In the genomic region with DNA sequence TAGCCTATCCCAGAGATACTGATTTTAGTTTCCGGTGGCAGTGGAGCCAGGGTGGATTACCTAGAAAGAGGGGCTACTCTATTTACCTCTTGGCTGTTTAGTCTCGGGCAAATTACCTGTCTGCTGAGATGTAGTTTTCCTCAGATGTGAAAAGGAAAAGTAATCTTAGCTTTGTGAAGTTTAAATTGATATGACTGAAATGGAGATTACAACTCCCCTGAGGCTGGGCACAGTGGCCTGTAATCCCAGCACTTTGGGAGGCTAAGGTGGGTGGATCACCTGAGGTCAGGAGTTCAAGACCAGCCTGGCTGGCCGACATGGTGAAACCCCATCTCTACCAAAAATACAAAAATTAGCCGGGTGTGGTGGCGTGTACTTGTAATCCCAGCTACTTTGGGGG, we compare ENCODE assay signal across 8 cellular contexts. TPM values are rescaled to one million over a fixed set of nuclear protein-coding genes. Genes with fewer than 3 reads are reported as not detected.
DNase-seq lines count a peak whose midpoint lies in the region; FAIRE-seq and TF ChIP-seq lines count a peak whose summit lies in the region.
"Not testable (repeated sequence)": the region's sequence is repeated elsewhere in the genome, so short reads cannot be mapped to it uniquely, and the experiment has no call there.

No MANE protein-coding gene starts in this region.

- peaks cover 57% of the 10 kb centered on the region for H4K20me1 ChIP-seq in BLaER1

- not testable (repeated sequence) for H3K9me3 Mint-ChIP-seq in T-helper 2 cell treated with Interferon-gamma antibody and Interleukin-4, amounts not matched to agents 5 μg/mL and 100 μg/mL, for 36 hours

- peaks cover 62% of the 10 kb centered on the region for H3K36me3 Mint-ChIP-seq in T-helper 2 cell treated with Interferon-gamma antibody and Interleukin-4, amounts not matched to agents 5 μg/mL and 100 μg/mL, for 36 hours (ENCODE audit: low read depth)

- intact Hi-C loops in ascending aorta (cut with DNase I); kidney (cut with DNase I): not testable (repeated sequence)

- TF ChIP-seq POLR2A in suprapubic skin (IDR thresholded peaks at IDR 0.05): not testable (repeated sequence)

- H3K4me1 Mint-ChIP-seq in T-helper 2 cell treated with Interferon-gamma antibody and Interleukin-4, amounts not matched to agents 5 μg/mL and 100 μg/mL, for 36 hours (ENCODE audit: low read depth): peaks cover 29% of the 10 kb centered on the region

- not testable (repeated sequence) for DNase-seq in T-helper 2 cell treated with Interferon-gamma antibody and Interleukin-4, amounts not matched to agents 5 μg/mL and 100 μg/mL, for 36 hours (ENCODE audit: low spot score); ascending aorta (ENCODE audit: low spot score in 2 of 2); epithelial cell of prostate (ENCODE audit: low read depth, low spot score); kidney; suprapubic skin (ENCODE audit: low spot score in 2 of 2)

- peak overlapping the region; percentile 98 for H3K9ac ChIP-seq in BLaER1
- peak overlapping the region; percentile 98 for H3K9ac ChIP-seq in HUES64 (ENCODE audit: low read depth, low read length)
- peak overlapping the region in 1 of 2 donors; percentile 89 for H3K9ac ChIP-seq in kidney (ENCODE audit: low read length in 2 of 2)

- H3K36me3 ChIP-seq in BLaER1: peaks cover 55% of the 10 kb centered on the region
- H3K36me3 ChIP-seq in HUES64 (ENCODE audit: insufficient read depth, low read length): peaks cover 53% of the 10 kb centered on the region
- peaks cover 12 to 47% of the 10 kb centered on the region in 2 donors for H3K36me3 ChIP-seq in ascending aorta
- peaks cover 15 to 25% of the 10 kb centered on the region in 2 donors for H3K36me3 ChIP-seq in kidney (ENCODE audit: control insufficient read depth in 1 of 2, insufficient read depth in 2 of 2, low read length in 2 of 2)
- H3K36me3 ChIP-seq in neutrophil: peaks cover 39% of the 10 kb centered on the region
- H3K36me3 ChIP-seq in suprapubic skin: peaks cover 39% of the 10 kb centered on the region

- peak overlapping the region; percentile 98 for H3K4me2 ChIP-seq in BLaER1

- H3K27ac Mint-ChIP-seq in T-helper 2 cell treated with Interferon-gamma antibody and Interleukin-4, amounts not matched to agents 5 μg/mL and 100 μg/mL, for 36 hours: peak overlapping the region; percentile 98

- H3K9me3 ChIP-seq in BLaER1; HUES64 (ENCODE audit: insufficient read depth, low read depth, low read length); ascending aorta; kidney (ENCODE audit: control insufficient read depth in 1 of 2, low read length in 2 of 2); neutrophil; suprapubic skin: not testable (repeated sequence)

- H3K4me1 ChIP-seq in BLaER1: peaks cover 66% of the 10 kb centered on the region
- H3K4me1 ChIP-seq in HUES64 (ENCODE audit: insufficient read depth, low read length): peaks cover 20% of the 10 kb centered on the region
- peaks cover 4 to 26% of the 10 kb centered on the region in 2 donors for H3K4me1 ChIP-seq in ascending aorta
- peaks cover 8 to 28% of the 10 kb centered on the region in 2 donors for H3K4me1 ChIP-seq in kidney (ENCODE audit: control insufficient read depth in 1 of 2, insufficient read depth in 1 of 2, low read depth in 1 of 2, low read length in 2 of 2)
- peaks cover 61 to 64% of the 10 kb centered on the region in 2 experiments for H3K4me1 ChIP-seq in neutrophil (ENCODE audit: control insufficient read depth in 1 of 2, insufficient read depth in 1 of 2, low read depth in 1 of 2, low read length in 1 of 2)
- peaks cover 47% of the 10 kb centered on the region for H3K4me1 ChIP-seq in suprapubic skin

- H3K4me3 ChIP-seq in BLaER1 (peak overlapping the region; percentile 91), HUES64 (ENCODE audit: low read length) (peak overlapping the region; percentile 93), ascending aorta (peak overlapping the region; percentile 85 to 89), kidney (ENCODE audit: low read length in 2 of 2) (peak overlapping the region; percentile 89 to 98), neutrophil (ENCODE audit: low read depth in 1 of 2, low read length in 1 of 2) (peak overlapping the region; percentile 75 to 91), suprapubic skin (peak overlapping the region; percentile 64)

- peak overlapping the region; percentile 99 for H3K4me3 Mint-ChIP-seq in T-helper 2 cell treated with Interferon-gamma antibody and Interleukin-4, amounts not matched to agents 5 μg/mL and 100 μg/mL, for 36 hours

- not testable (repeated sequence) for H3K27me3 Mint-ChIP-seq in T-helper 2 cell treated with Interferon-gamma antibody and Interleukin-4, amounts not matched to agents 5 μg/mL and 100 μg/mL, for 36 hours (ENCODE audit: low read depth)

- TF ChIP-seq CTCF in ascending aorta (IDR thresholded peaks at IDR 0.05); kidney (IDR thresholded peaks at IDR 0.05; ENCODE audit: borderline replicate concordance, extremely low read depth, insufficient read depth); neutrophil (IDR thresholded peaks at IDR 0.05); suprapubic skin (IDR thresholded peaks at IDR 0.05): not testable (repeated sequence)

- FAIRE-seq in kidney (lab: Jason Lieb, UNC): not testable (repeated sequence)

- WGBS in HUES64: 65% methylated on average over 5 of the region's 5 CpGs
- 56% methylated on average over 5 of the region's 5 CpGs for WGBS in suprapubic skin

- TF ChIP-seq EP300 in suprapubic skin (IDR thresholded peaks at IDR 0.05): not testable (repeated sequence)

- not testable (repeated sequence) for H3K27me3 ChIP-seq in BLaER1; HUES64 (ENCODE audit: insufficient read depth, low read length); ascending aorta; neutrophil; suprapubic skin

- peak overlapping the region; percentile 97 for H3K27ac ChIP-seq in BLaER1
- peak overlapping the region; percentile 90 for H3K27ac ChIP-seq in HUES64 (ENCODE audit: low read depth, low read length)
- peak overlapping the region in 1 of 2 donors; percentile 2 for H3K27ac ChIP-seq in ascending aorta
- peak overlapping the region; percentile 95 for H3K27ac ChIP-seq in epithelial cell of prostate
- H3K27ac ChIP-seq in kidney (ENCODE audit: low read depth in 2 of 2, low read length in 2 of 2): not testable (repeated sequence)
- peak overlapping the region; percentile 88 for H3K27ac ChIP-seq in neutrophil
- H3K27ac ChIP-seq in suprapubic skin: peak overlapping the region; percentile 82

RNA-seq across cellular contexts. Expression of a gene that starts 25.0 kb away (rescaled TPM):
- 1.2 TPM for polyA plus RNA-seq in HUES64 (2013, experiment 1 of 2)
- 2.0 TPM for polyA plus RNA-seq in HUES64 (2013, experiment 2 of 2)
- total RNA-seq in ascending aorta (26.1 TPM), kidney (18.2 TPM), suprapubic skin (10 to 100 TPM in 1 of 4 donors, 1 to 10 TPM in 3; 3.0 to 13.9 (median 7.9) TPM)
- 8.6 TPM for polyA plus RNA-seq in kidney (ENCODE audit: insufficient read depth, low read depth, low replicate concordance)

RNA-seq across cellular contexts. Expression of a gene that starts 51.6 kb away (rescaled TPM):
- polyA plus RNA-seq in HUES64 (2013, experiment 1 of 2): 3.3 TPM
- 5.5 TPM for polyA plus RNA-seq in HUES64 (2013, experiment 2 of 2)
- total RNA-seq in ascending aorta: 1.2 TPM
- 2.5 TPM for total RNA-seq in kidney
- 2.6 TPM for polyA plus RNA-seq in kidney (ENCODE audit: insufficient read depth, low read depth, low replicate concordance)
- under 1 TPM; 0.64 to 0.99 (median 0.90) TPM for total RNA-seq in suprapubic skin

RNA-seq across cellular contexts. Expression of a gene that starts 59.5 kb away (rescaled TPM):
- 1,510 TPM for polyA plus RNA-seq in HUES64 (2013, experiment 1 of 2)
- 1,602 TPM for polyA plus RNA-seq in HUES64 (2013, experiment 2 of 2)
- total RNA-seq in ascending aorta: 615 TPM
- 1,214 TPM for total RNA-seq in kidney
- polyA plus RNA-seq in kidney (ENCODE audit: insufficient read depth, low read depth, low replicate concordance): 2,605 TPM
- 100 to 1,000 TPM; 469 to 764 (median 628) TPM for total RNA-seq in suprapubic skin
